Comparison of ENCODE assay signal across 20 cellular contexts in genomic region chr10:61957806-61958205, GRCh38. TPM values are rescaled to one million over a fixed set of nuclear protein-coding genes. Genes with fewer than 3 reads are reported as not detected.
DNase-seq lines count a peak whose midpoint lies in the region; ATAC-seq and TF ChIP-seq lines count a peak whose summit lies in the region.
"Had no signal": no experiment of that assay in that cellular context is flagged by ENCODE, and none has a peak within 500 bp of the region (broad histone marks: within the 10 kb centered on the region; RNA-seq: fewer than 3 reads in every experiment).

No MANE protein-coding gene starts in this region.

- no peaks in the 10 kb centered on the region for H3K27me3 ChIP-seq in DOHH2 (ENCODE audit: control insufficient read depth, low read length)
- H3K27me3 ChIP-seq: SJSA1 had no signal

- H3K27ac Mint-ChIP-seq in activated naive CD8-positive, alpha-beta T cell = peak overlapping the region; percentile 12
- no peak overlapping the region for H3K27ac Mint-ChIP-seq in activated naive CD8-positive, alpha-beta T cell treated with anti-CD3 and anti-CD28 coated beads for 36 hours
- peak overlapping the region; percentile 69 for H3K27ac Mint-ChIP-seq in activated B cell treated with CpG ODN at 0.5 μM for 24 hours

- peaks cover 68% of the 10 kb centered on the region for H3K36me3 ChIP-seq in DOHH2 (ENCODE audit: control insufficient read depth, low read length)

- no peaks in the 10 kb centered on the region for H3K9me3 ChIP-seq in DOHH2 (ENCODE audit: control insufficient read depth, insufficient read depth, low read length)
- H3K9me3 ChIP-seq: SJSA1 had no signal

- no peaks in the 10 kb centered on the region for H3K27me3 Mint-ChIP-seq in activated naive CD8-positive, alpha-beta T cell
- no peaks in the 10 kb centered on the region for H3K27me3 Mint-ChIP-seq in activated naive CD8-positive, alpha-beta T cell treated with anti-CD3 and anti-CD28 coated beads for 36 hours
- no peaks in the 10 kb centered on the region for H3K27me3 Mint-ChIP-seq in activated B cell treated with CpG ODN at 0.5 μM for 24 hours
- H3K27me3 Mint-ChIP-seq: CD8-positive, alpha-beta memory T cell had no signal

- no peak for ATAC-seq in activated B cell treated with CpG ODN at 0.5 μM for 24 hours (ENCODE audit: low read depth)
- ATAC-seq in HG03460 (IDR thresholded peaks at IDR 0.05; ENCODE audit: unreplicated experiment) = no peak
- ATAC-seq: HCT116 had no signal

- TF ChIP-seq CTCF in DOHH2 (IDR thresholded peaks at IDR 0.05; ENCODE audit: low read depth, low read length, poor library complexity, severe bottlenecking) = no peak
- no peak for TF ChIP-seq CTCF in activated B cell treated with CpG ODN at 0.5 μM for 24 hours (IDR thresholded peaks at IDR 0.05)

- intact Hi-C loops in activated B cell treated with CpG ODN at 0.5 μM for 24 hours (cut with micrococcal nuclease) = loop anchor here (1.0 kb wide), 1 partner anchor 9 kb away; no protein-coding TSS in a partner anchor

- peak overlapping the region; percentile 82 for H3K4me2 ChIP-seq in DOHH2 (ENCODE audit: low read length)
- H3K4me2 ChIP-seq: PC-9 had no signal

- peaks cover 32% of the 10 kb centered on the region for H3K4me1 Mint-ChIP-seq in activated naive CD8-positive, alpha-beta T cell (ENCODE audit: low read depth)
- peaks cover 54% of the 10 kb centered on the region for H3K4me1 Mint-ChIP-seq in activated naive CD8-positive, alpha-beta T cell treated with anti-CD3 and anti-CD28 coated beads for 36 hours
- H3K4me1 Mint-ChIP-seq in activated B cell treated with CpG ODN at 0.5 μM for 24 hours = peaks cover 75% of the 10 kb centered on the region

- no peaks in the 10 kb centered on the region for H3K9me2 ChIP-seq in DOHH2 (replicated peaks; ENCODE audit: control insufficient read depth, low read length)

- peaks cover 22% of the 10 kb centered on the region for H3K36me3 Mint-ChIP-seq in activated naive CD8-positive, alpha-beta T cell
- H3K36me3 Mint-ChIP-seq in activated naive CD8-positive, alpha-beta T cell treated with anti-CD3 and anti-CD28 coated beads for 36 hours = peaks cover 69% of the 10 kb centered on the region
- peaks cover 59% of the 10 kb centered on the region for H3K36me3 Mint-ChIP-seq in activated B cell treated with CpG ODN at 0.5 μM for 24 hours (ENCODE audit: low read depth)

- H3K9me3 Mint-ChIP-seq in activated naive CD8-positive, alpha-beta T cell (ENCODE audit: low read depth) = peaks cover 4% of the 10 kb centered on the region
- no peaks in the 10 kb centered on the region for H3K9me3 Mint-ChIP-seq in activated naive CD8-positive, alpha-beta T cell treated with anti-CD3 and anti-CD28 coated beads for 36 hours
- no peaks in the 10 kb centered on the region for H3K9me3 Mint-ChIP-seq in activated B cell treated with CpG ODN at 0.5 μM for 24 hours
- H3K9me3 Mint-ChIP-seq: CD8-positive, alpha-beta memory T cell had no signal

- peaks cover 67% of the 10 kb centered on the region for H3K79me2 ChIP-seq in DOHH2 (ENCODE audit: control insufficient read depth, low read length)

- peaks cover 41% of the 10 kb centered on the region for H3F3A ChIP-seq in DOHH2 (ENCODE audit: control insufficient read depth, insufficient read depth)

- DNase-seq in activated naive CD8-positive, alpha-beta T cell treated with anti-CD3 and anti-CD28 coated beads for 36 hours = no peak
- no peak for DNase-seq in activated B cell treated with CpG ODN at 0.5 μM for 24 hours
- DNase-seq in cerebellar cortex (ENCODE audit: low spot score) = no peak
- no peak for DNase-seq in SKM-1 treated with dmso at 0.1 percent for 144 hours (lab: John Stamatoyannopoulos, UW; ENCODE audit: unreplicated experiment)
- DNase-seq: ACHN; AML-193; CD8-positive, alpha-beta memory T cell; DMS79 treated with DMSO at 0.1 percent for 48 hours; GM23248; KG1; NCI-H1436 treated with DMSO at 0.1 percent for 48 hours; NCI-H2029 treated with DMSO at 0.1 percent for 48 hours; NCI-H2171 treated with DMSO at 0.1 percent for 48 hours; NCI-H748 treated with DMSO at 0.1 percent for 48 hours; PC-9 had no signal

- peak overlapping the region; percentile 26 for H3K4me3 ChIP-seq in DOHH2 (ENCODE audit: low read length)
- H3K4me3 ChIP-seq: GM23248, PC-9, SJSA1 had no signal

- CTCF ChIA-PET in activated B cell treated with CpG ODN at 0.5 μM for 24 hours (lab: Charles Lee) = no interaction called here

- peak overlapping the region; percentile 94 for H3K27ac ChIP-seq in DOHH2 (ENCODE audit: low read depth, low read length)
- H3K27ac ChIP-seq: GM23248, PC-9, SJSA1 had no signal

- H4K20me1 ChIP-seq in DOHH2 (ENCODE audit: control insufficient read depth, insufficient read depth, low read depth, low read length) = no peaks in the 10 kb centered on the region

- peaks cover 99% of the 10 kb centered on the region for H3K4me1 ChIP-seq in DOHH2 (ENCODE audit: control insufficient read depth, low read length)
- H3K4me1 ChIP-seq: SJSA1 had no signal

- POLR2A ChIA-PET in activated B cell treated with CpG ODN at 0.5 μM for 24 hours (lab: Charles Lee) = interaction anchor here (1.0 to 1.4 kb wide), 4 partner anchors 8 to 54 kb away, joined by 4 to 7 read pairs (median 6); no protein-coding TSS in a partner anchor

- H3K4me3 Mint-ChIP-seq in activated naive CD8-positive, alpha-beta T cell = no peak overlapping the region
- H3K4me3 Mint-ChIP-seq in activated naive CD8-positive, alpha-beta T cell treated with anti-CD3 and anti-CD28 coated beads for 36 hours = no peak overlapping the region
- peak overlapping the region; percentile 38 for H3K4me3 Mint-ChIP-seq in activated B cell treated with CpG ODN at 0.5 μM for 24 hours
- H3K4me3 Mint-ChIP-seq: CD8-positive, alpha-beta memory T cell had no signal

RNA-seq across cellular contexts. Expression of gene ARID5B, which starts 56.3 kb away (rescaled TPM):
- total RNA-seq in activated naive CD8-positive, alpha-beta T cell treated with anti-CD3 and anti-CD28 coated beads for 36 hours = 10 to 100 TPM; 16.5 to 17.1 TPM
- 67.4 and 76.8 TPM in 2 replicates for total RNA-seq in activated B cell treated with CpG ODN at 0.5 μM for 24 hours
